19 cellular contexts compared by ENCODE assay signal in the genomic region with DNA sequence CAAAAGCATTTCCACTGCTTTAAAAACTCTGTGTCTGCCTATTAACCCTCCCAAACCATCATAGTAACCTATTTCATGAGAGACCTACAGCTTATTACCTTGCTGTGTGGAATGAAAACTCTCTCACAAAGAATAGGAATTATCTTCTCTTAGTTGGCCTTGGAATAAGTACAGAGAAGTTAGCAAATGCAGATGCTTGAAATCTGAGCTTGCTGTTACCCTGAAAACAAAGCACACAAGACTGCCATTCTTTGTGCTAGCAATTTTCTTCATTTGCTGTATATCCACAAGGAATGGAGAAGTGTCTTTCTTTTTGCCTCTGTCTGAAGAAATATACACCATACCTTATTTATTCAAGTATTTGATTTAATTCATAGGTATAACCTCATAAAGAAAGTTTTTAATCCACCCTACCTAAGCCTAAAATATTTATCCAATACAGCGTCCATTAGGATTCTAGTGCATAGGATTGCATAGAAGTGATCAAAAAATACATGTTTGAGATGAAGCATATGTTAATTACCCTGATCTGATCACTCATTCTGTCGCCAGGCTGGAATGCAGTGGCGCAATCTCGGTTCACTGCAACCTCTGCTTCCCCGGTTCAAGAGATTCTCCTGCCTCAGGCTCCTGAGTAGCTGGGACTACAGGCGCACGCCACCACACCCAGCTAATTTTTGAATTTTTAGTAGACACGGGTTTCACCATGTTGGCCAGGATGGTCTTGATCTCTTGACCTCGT.
DNase-seq lines count a peak whose midpoint lies in the region; ATAC-seq, FAIRE-seq and TF ChIP-seq lines count a peak whose summit lies in the region.
"Had no signal": no experiment of that assay in that cellular context is flagged by ENCODE, and none has a peak within 500 bp of the region (broad histone marks: within the 10 kb centered on the region; RNA-seq: fewer than 3 reads in every experiment).

No MANE protein-coding gene starts in this region.

- H3K4me3 ChIP-seq in ACC112 (ENCODE audit: low read depth, low read length), result no peak overlapping the region; the same call in 1 of the 2 replicates
- H3K4me3 ChIP-seq: BLaER1, HAP-1, PC-9 had no signal

- H3K9me3 Mint-ChIP-seq in activated CD8-positive, alpha-beta T cell treated with anti-CD3 and anti-CD28 coated beads for 36 hours, result no peaks in the 10 kb centered on the region

- no peak for TF ChIP-seq CTCF in activated CD8-positive, alpha-beta T cell treated with anti-CD3 and anti-CD28 coated beads for 36 hours (IDR thresholded peaks at IDR 0.05)

- POLR2A ChIA-PET in activated CD8-positive, alpha-beta T cell treated with anti-CD3 and anti-CD28 coated beads for 36 hours (lab: Charles Lee), result no interaction called here

- CTCF ChIA-PET in activated CD8-positive, alpha-beta T cell treated with anti-CD3 and anti-CD28 coated beads for 36 hours (lab: Charles Lee), result interaction anchor here (0.6 to 1.2 kb wide), 2 partner anchors 204 to 434 kb away, joined by 3 read pairs; no protein-coding TSS in a partner anchor

- no peak for ATAC-seq in activated CD8-positive, alpha-beta T cell treated with anti-CD3 and anti-CD28 coated beads for 36 hours

- H3K4me3 Mint-ChIP-seq in activated CD8-positive, alpha-beta T cell treated with anti-CD3 and anti-CD28 coated beads for 36 hours, result no peak overlapping the region

- peak overlapping the region; percentile 100 for H3K27ac ChIP-seq in ACC112 (ENCODE audit: low read depth, low read length)
- H3K27ac ChIP-seq: BLaER1, HL-60, PC-9 had no signal

- no peak for FAIRE-seq in urothelium cell line (lab: Jason Lieb, UNC)
- FAIRE-seq: HTR-8/SVneo had no signal

- no peaks in the 10 kb centered on the region for H3K36me3 ChIP-seq in ACC112 (ENCODE audit: insufficient read depth, low read length)
- H3K36me3 ChIP-seq: BLaER1, HAP-1 had no signal

- peaks cover 1% of the 10 kb centered on the region for H3K27me3 Mint-ChIP-seq in activated CD8-positive, alpha-beta T cell treated with anti-CD3 and anti-CD28 coated beads for 36 hours

- H3K79me2 ChIP-seq in ACC112 (ENCODE audit: control insufficient read depth, insufficient read depth, low read length, unreplicated experiment), result no peaks in the 10 kb centered on the region

- peak; percentile 23 for DNase-seq in HCEC 1CT
- DNase-seq in amniotic epithelial cell (ENCODE audit: low read depth), result peak; percentile 6
- peak; percentile 54 for DNase-seq in fibroblast of peridontal ligament (ENCODE audit: extremely low read depth)
- DNase-seq in NCI-H748 (lab: John Stamatoyannopoulos, UW; ENCODE audit: unreplicated experiment), result no peak
- DNase-seq in NCI-H2196 (lab: John Stamatoyannopoulos, UW; ENCODE audit: unreplicated experiment), result no peak
- DNase-seq in urothelium cell line (ENCODE audit: low spot score), result no peak
- DNase-seq in activated CD8-positive, alpha-beta T cell treated with anti-CD3 and anti-CD28 coated beads for 36 hours, result no peak
- DNase-seq: DMS 273 treated with DMSO at 0.1 percent for 48 hours, NCI-H1417, NCI-H187 treated with DMSO at 0.1 percent for 48 hours, NCI-H2171, NCI-H446 treated with DMSO at 0.1 percent for 48 hours, NCI-H774, PC-9 had no signal

- peaks cover 2% of the 10 kb centered on the region for H3K4me1 Mint-ChIP-seq in activated CD8-positive, alpha-beta T cell treated with anti-CD3 and anti-CD28 coated beads for 36 hours (ENCODE audit: low read depth)

- H3K27ac Mint-ChIP-seq in activated CD8-positive, alpha-beta T cell treated with anti-CD3 and anti-CD28 coated beads for 36 hours, result no peak overlapping the region

- H2AFZ ChIP-seq in ACC112 (ENCODE audit: low read length, unreplicated experiment), result no peak overlapping the region
- H2AFZ ChIP-seq: PC-9 had no signal

- intact Hi-C loops in activated CD8-positive, alpha-beta T cell treated with anti-CD3 and anti-CD28 coated beads for 36 hours (cut with micrococcal nuclease), result no loop called here

- no peaks in the 10 kb centered on the region for H3K27me3 ChIP-seq in ACC112 (ENCODE audit: insufficient read depth, low read length)
- H3K27me3 ChIP-seq: BLaER1 had no signal

- H3K36me3 Mint-ChIP-seq in activated CD8-positive, alpha-beta T cell treated with anti-CD3 and anti-CD28 coated beads for 36 hours (ENCODE audit: low read depth), result peaks cover 1% of the 10 kb centered on the region

- peaks cover 52% of the 10 kb centered on the region for H3K4me1 ChIP-seq in ACC112 (ENCODE audit: control insufficient read depth, insufficient read depth, low read length, unreplicated experiment)
- H3K4me1 ChIP-seq: BLaER1, HAP-1 had no signal

Comparison
In these comparisons a context has a peak if more than half of its experiments do, and no peak if none do; other contexts are left out.
1. DNase-seq: peak in HCEC 1CT (single experiment), amniotic epithelial cell (single experiment) and fibroblast of peridontal ligament (single experiment); none in NCI-H748 (single experiment), NCI-H2196 (single experiment), urothelium cell line (single experiment) and activated CD8-positive, alpha-beta T cell treated with anti-CD3 and anti-CD28 coated beads for 36 hours (single experiment).